Comparison of ENCODE assay signal across 31 cellular contexts in genomic region chr2:231521-232185, GRCh38. TPM values are rescaled to one million over a fixed set of nuclear protein-coding genes. Genes with fewer than 3 reads are reported as not detected.
DNase-seq lines count a peak whose midpoint lies in the region; ATAC-seq lines count a peak whose summit lies in the region.
"Had no signal": no experiment of that assay in that cellular context is flagged by ENCODE, and none has a peak within 500 bp of the region (broad histone marks: within the 10 kb centered on the region; RNA-seq: fewer than 3 reads in every experiment).

No MANE protein-coding gene starts in this region.

- no peak for ATAC-seq in HG02870 (IDR thresholded peaks at IDR 0.05; ENCODE audit: unreplicated experiment)
- ATAC-seq: gastroesophageal sphincter; lower lobe of right lung; mucosa of descending colon; Panc1; stimulated activated naive B cell treated with anti-CD40 and anti-IgM and Interleukin-4, amounts not matched to agents 10 μg/mL and 1 μg/mL and 100 μg/mL, for 72 hours had no signal

- in situ Hi-C loops in G401 (cut with HindIII; ENCODE audit: low sequenced_read_pairs), result no loop called here

- DNase-seq in NCI-H345 (lab: John Stamatoyannopoulos, UW), result peak; percentile 4
- DNase-seq in NCI-H345 treated with DMSO at 0.1 percent for 48 hours (lab: John Stamatoyannopoulos, UW; ENCODE audit: unreplicated experiment), result no peak
- peak; percentile 93 for DNase-seq in globus pallidus (ENCODE audit: low spot score)
- DNase-seq in midbrain (lab: John Stamatoyannopoulos, UW), result peak; percentile 83
- DNase-seq in G401 (ENCODE audit: low spot score), result no peak
- DNase-seq in D341Med (ENCODE audit: low spot score), result no peak
- DNase-seq in dermis blood vessel endothelial cell, result no peak
- DNase-seq: activated CD4-positive, alpha-beta T cell treated with anti-CD3 and anti-CD28 coated beads, Interleukin-2, amount 50 U/mL, for 1 hour; activated naive CD4-positive, alpha-beta T cell treated with anti-CD3 and anti-CD28 coated beads for 36 hours; activated T-cell treated with anti-CD3 and anti-CD28 coated beads, Interleukin-2, amount 50 U/mL, for 48 hours; CD4-positive, alpha-beta memory T cell; DMS53; esophagus squamous epithelium; GF-D8; kidney; lower lobe of right lung; mucosa of descending colon; NCI-H1048; NCI-H1694 treated with DMSO at 0.1 percent for 48 hours; NCI-H524 treated with DMSO at 0.1 percent for 48 hours; NK-92 treated with Interleukin-12 subunit alpha and Interleukin-12 subunit beta, amount 100 ng/mL, for 24 hours; SHP77 treated with DMSO at 0.1 percent for 48 hours; stimulated activated CD4-positive, alpha-beta T cell treated with anti-CD3 and anti-CD28 coated beads, Interleukin-15, amount 100 ng/mL, for 24 hours; stimulated activated naive B cell treated with anti-CD40 and anti-IgM and Interleukin-4, amounts not matched to agents 10 μg/mL and 1 μg/mL and 100 μg/mL, for 72 hours; T-helper 9 cell; testis; WERI-Rb-1 had no signal

RNA-seq across cellular contexts. Expression of gene SH3YL1, which starts 32.2 kb away (rescaled TPM):
- 6.1 and 20.4 TPM in 2 replicates for total RNA-seq in G401 (2014; rRNA removed; shearing (Covaris generic))
- 17.9 and 28.6 TPM in 2 replicates for total RNA-seq in dermis blood vessel endothelial cell

RNA-seq across cellular contexts. Expression of gene ACP1, which starts 33.1 kb away (rescaled TPM):
- 170 and 198 TPM in 2 replicates for total RNA-seq in G401 (2014; rRNA removed; shearing (Covaris generic))
- total RNA-seq in dermis blood vessel endothelial cell, result 68.1 and 96.8 TPM in 2 replicates

RNA-seq across cellular contexts. Expression of gene ALKAL2, which starts 56.2 kb away (rescaled TPM):
- total RNA-seq in G401 (2014; rRNA removed; shearing (Covaris generic)), result not detected in 2 replicates
- total RNA-seq in dermis blood vessel endothelial cell, result 0.28 TPM in 1 of 2 replicates, not detected in the other
- total RNA-seq: activated naive CD4-positive, alpha-beta T cell treated with anti-CD3 and anti-CD28 coated beads for 36 hours; bronchial epithelial cell; CD4-positive, alpha-beta memory T cell had no signal

Comparison
In these comparisons a context has a peak if more than half of its experiments do, and no peak if none do; other contexts are left out.
1. DNase-seq: peak in NCI-H345 (single experiment), globus pallidus (single experiment) and midbrain (single experiment); none in NCI-H345 treated with DMSO at 0.1 percent for 48 hours (single experiment), G401 (single experiment), D341Med (single experiment) and dermis blood vessel endothelial cell (single experiment).